In the genomic region with DNA sequence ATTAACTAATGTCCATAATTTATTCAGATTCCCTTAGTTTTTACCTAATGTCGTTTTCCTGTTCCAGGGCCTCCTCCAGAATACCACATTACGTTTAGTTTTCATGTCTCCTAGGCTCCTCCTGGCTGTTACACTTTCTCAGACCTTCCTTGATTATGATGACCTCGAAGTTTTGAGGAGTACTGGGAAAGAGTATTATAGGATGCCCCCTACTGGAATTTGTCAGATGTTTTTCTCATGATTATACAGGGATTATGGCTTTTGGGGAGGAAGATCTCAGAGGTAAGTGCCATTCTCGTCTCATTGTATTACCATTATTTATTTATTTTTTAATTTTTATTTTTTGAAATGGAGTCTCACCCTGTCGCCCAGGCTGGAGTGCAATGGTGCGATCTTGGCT, we compare ENCODE assay signal across 8 cellular contexts. TPM values are rescaled to one million over a fixed set of nuclear protein-coding genes. Genes with fewer than 3 reads are reported as not detected.
A peak's percentile ranks its signal among the peaks of the same experiment; 100 is the strongest.
DNase-seq lines count a peak whose midpoint lies in the region; ATAC-seq and TF ChIP-seq lines count a peak whose summit lies in the region.

No MANE protein-coding gene starts in this region.

- ATAC-seq in left lobe of liver = peak; percentile 88
- no peak for ATAC-seq in HG03460 (IDR thresholded peaks at IDR 0.05; ENCODE audit: unreplicated experiment)
- no peak for ATAC-seq in HG03442 (IDR thresholded peaks at IDR 0.05; ENCODE audit: unreplicated experiment)

- H3K27ac Mint-ChIP-seq in activated T-helper 2 cell treated with anti-CD3 and anti-CD28 coated beads, Interferon-gamma antibody, Interleukin-2, Interleukin-4, amounts not matched to agents 10 μg/mL and 5 μg/mL and 100 μg/mL, durations not matched to agents 14 hours and 24 hours and 36 hours = no peak overlapping the region

- H3K4me3 ChIP-seq in astrocyte of the cerebellum (ENCODE audit: low read depth, low read length) = no peak overlapping the region

- H3K4me1 Mint-ChIP-seq in activated T-helper 2 cell treated with anti-CD3 and anti-CD28 coated beads, Interferon-gamma antibody, Interleukin-2, Interleukin-4, amounts not matched to agents 10 μg/mL and 5 μg/mL and 100 μg/mL, durations not matched to agents 14 hours and 24 hours and 36 hours (ENCODE audit: low read depth) = peaks cover 10% of the 10 kb centered on the region

- H3K9me3 Mint-ChIP-seq in activated T-helper 2 cell treated with anti-CD3 and anti-CD28 coated beads, Interferon-gamma antibody, Interleukin-2, Interleukin-4, amounts not matched to agents 10 μg/mL and 5 μg/mL and 100 μg/mL, durations not matched to agents 14 hours and 24 hours and 36 hours = no peaks in the 10 kb centered on the region

- peaks cover 7% of the 10 kb centered on the region for H3K27me3 Mint-ChIP-seq in activated T-helper 2 cell treated with anti-CD3 and anti-CD28 coated beads, Interferon-gamma antibody, Interleukin-2, Interleukin-4, amounts not matched to agents 10 μg/mL and 5 μg/mL and 100 μg/mL, durations not matched to agents 14 hours and 24 hours and 36 hours (ENCODE audit: low read depth)

- in situ Hi-C loops in astrocyte of the cerebellum (cut with HindIII; ENCODE audit: low sequenced_read_pairs) = no loop called here

- intact Hi-C loops in activated T-helper 2 cell treated with anti-CD3 and anti-CD28 coated beads, Interferon-gamma antibody, Interleukin-2, Interleukin-4, amounts not matched to agents 10 μg/mL and 5 μg/mL and 100 μg/mL, durations not matched to agents 14 hours and 24 hours and 36 hours (cut with micrococcal nuclease) = no loop called here

- peak; percentile 32 for TF ChIP-seq CTCF in astrocyte of the cerebellum (IDR thresholded peaks at IDR 0.05; ENCODE audit: low read depth, low read length, missing control alignments)

- no peak overlapping the region for H3K4me3 Mint-ChIP-seq in activated T-helper 2 cell treated with anti-CD3 and anti-CD28 coated beads, Interferon-gamma antibody, Interleukin-2, Interleukin-4, amounts not matched to agents 10 μg/mL and 5 μg/mL and 100 μg/mL, durations not matched to agents 14 hours and 24 hours and 36 hours (ENCODE audit: low read depth)

- DNase-seq in EH (ENCODE audit: low read depth) = peak; percentile 60
- DNase-seq in NAMALWA (ENCODE audit: low spot score) = peak; percentile 37
- DNase-seq in astrocyte of the cerebellum (ENCODE audit: low read depth) = no peak
- no peak for DNase-seq in left lobe of liver (ENCODE audit: low spot score)
- no peak for DNase-seq in activated T-helper 2 cell treated with anti-CD3 and anti-CD28 coated beads, Interferon-gamma antibody, Interleukin-2, Interleukin-4, amounts not matched to agents 10 μg/mL and 5 μg/mL and 100 μg/mL, durations not matched to agents 14 hours and 24 hours and 36 hours (ENCODE audit: low spot score)
- no peak for DNase-seq in dedifferentiated amniotic fluid mesenchymal stem cell (ENCODE audit: extremely low spot score)

- H3K36me3 Mint-ChIP-seq in activated T-helper 2 cell treated with anti-CD3 and anti-CD28 coated beads, Interferon-gamma antibody, Interleukin-2, Interleukin-4, amounts not matched to agents 10 μg/mL and 5 μg/mL and 100 μg/mL, durations not matched to agents 14 hours and 24 hours and 36 hours (ENCODE audit: low read depth) = no peaks in the 10 kb centered on the region

RNA-seq across cellular contexts. Expression of a gene that starts 17.7 kb away (rescaled TPM):
- total RNA-seq in left lobe of liver = 1,760 TPM
- 2.5 and 2.6 TPM in 2 replicates for total RNA-seq in activated T-helper 2 cell treated with anti-CD3 and anti-CD28 coated beads, Interferon-gamma antibody, Interleukin-2, Interleukin-4, amounts not matched to agents 10 μg/mL and 5 μg/mL and 100 μg/mL, durations not matched to agents 14 hours and 24 hours and 36 hours

RNA-seq across cellular contexts. Expression of a gene that starts 24.6 kb away (rescaled TPM):
- 54.3 TPM for total RNA-seq in left lobe of liver
- total RNA-seq in activated T-helper 2 cell treated with anti-CD3 and anti-CD28 coated beads, Interferon-gamma antibody, Interleukin-2, Interleukin-4, amounts not matched to agents 10 μg/mL and 5 μg/mL and 100 μg/mL, durations not matched to agents 14 hours and 24 hours and 36 hours = 30.9 and 34.0 TPM in 2 replicates

RNA-seq across cellular contexts. Expression of a gene that starts 49.4 kb away (rescaled TPM):
- 1,748 TPM for total RNA-seq in left lobe of liver
- total RNA-seq in activated T-helper 2 cell treated with anti-CD3 and anti-CD28 coated beads, Interferon-gamma antibody, Interleukin-2, Interleukin-4, amounts not matched to agents 10 μg/mL and 5 μg/mL and 100 μg/mL, durations not matched to agents 14 hours and 24 hours and 36 hours = 1.5 and 2.5 TPM in 2 replicates

Comparison
In these comparisons a context has a peak if more than half of its experiments do, and no peak if none do; other contexts are left out.
1. DNase-seq: peak in EH (single experiment) and NAMALWA (single experiment); none in astrocyte of the cerebellum (single experiment), left lobe of liver (single experiment), activated T-helper 2 cell treated with anti-CD3 and anti-CD28 coated beads, Interferon-gamma antibody, Interleukin-2, Interleukin-4, amounts not matched to agents 10 μg/mL and 5 μg/mL and 100 μg/mL, durations not matched to agents 14 hours and 24 hours and 36 hours (single experiment) and dedifferentiated amniotic fluid mesenchymal stem cell (single experiment).
2. RNA of a gene that starts 17.7 kb away (total RNA-seq): 1,760 TPM in left lobe of liver (single experiment); 2.5 to 2.6 TPM in activated T-helper 2 cell treated with anti-CD3 and anti-CD28 coated beads, Interferon-gamma antibody, Interleukin-2, Interleukin-4, amounts not matched to agents 10 μg/mL and 5 μg/mL and 100 μg/mL, durations not matched to agents 14 hours and 24 hours and 36 hours; every median in the first group is over 100 times any median in the second.
3. RNA of a gene that starts 49.4 kb away (total RNA-seq): 1,748 TPM in left lobe of liver (single experiment); 1.5 to 2.5 TPM in activated T-helper 2 cell treated with anti-CD3 and anti-CD28 coated beads, Interferon-gamma antibody, Interleukin-2, Interleukin-4, amounts not matched to agents 10 μg/mL and 5 μg/mL and 100 μg/mL, durations not matched to agents 14 hours and 24 hours and 36 hours; every median in the first group is over 100 times any median in the second.